8 cellular contexts compared by ENCODE assay signal in the genomic region with DNA sequence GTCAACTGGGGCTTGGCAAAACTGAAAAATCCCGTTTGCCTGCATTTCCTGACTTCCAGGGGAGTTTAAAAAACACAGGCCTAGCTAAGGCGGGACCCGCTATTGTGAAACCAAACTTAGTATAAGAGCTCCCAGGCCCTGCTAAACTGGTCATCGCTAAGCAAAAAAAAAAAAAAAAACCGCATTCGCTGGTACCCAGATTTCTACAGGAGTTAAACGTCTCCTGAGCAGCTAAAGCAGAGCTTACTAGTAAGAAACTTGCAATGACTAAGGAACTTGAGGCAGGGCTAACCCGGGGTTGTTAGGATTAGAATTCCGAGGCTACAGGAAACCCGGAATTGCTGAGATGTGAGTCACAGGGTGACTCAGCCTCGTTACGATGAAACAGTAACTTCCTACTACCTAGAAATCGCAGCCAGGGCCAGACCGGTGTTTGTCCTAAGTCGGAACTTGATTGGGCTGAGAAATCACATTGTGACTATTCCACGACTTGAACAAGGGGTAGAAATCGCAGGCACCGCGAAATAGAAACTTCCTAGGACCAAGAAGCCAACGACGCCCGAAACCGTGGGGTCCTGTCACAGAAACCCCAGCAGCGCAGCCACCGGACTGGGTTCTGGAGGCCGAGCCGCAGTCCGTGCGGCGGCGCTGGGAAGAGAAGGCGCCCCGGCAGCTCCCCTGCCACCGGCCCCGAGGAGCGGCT.
DNase-seq lines count a peak whose midpoint lies in the region; ATAC-seq and TF ChIP-seq lines count a peak whose summit lies in the region.

No MANE protein-coding gene starts in this region.

- peak overlapping the region; percentile 91 to 98 (median 95) for H3K4me3 Mint-ChIP-seq in CD8-positive, alpha-beta memory T cell
- peak overlapping the region; percentile 49 for H3K4me3 Mint-ChIP-seq in glutamatergic neuron (ENCODE audit: unreplicated experiment)

- peaks cover 29 to 50% (median 39%) of the 10 kb centered on the region in 3 donors for H3K4me1 Mint-ChIP-seq in CD8-positive, alpha-beta memory T cell
- H3K4me1 Mint-ChIP-seq in glutamatergic neuron (ENCODE audit: low read depth, unreplicated experiment): no peaks in the 10 kb centered on the region

- no peaks in the 10 kb centered on the region for H3K9me3 ChIP-seq in CD8-positive, alpha-beta memory T cell (ENCODE audit: low read length)
- H3K9me3 ChIP-seq in sigmoid colon: no peaks in the 10 kb centered on the region

- no peaks in the 10 kb centered on the region for H3K36me3 ChIP-seq in CD8-positive, alpha-beta memory T cell (ENCODE audit: insufficient read depth, low read length)
- H3K36me3 ChIP-seq in sigmoid colon: no peaks in the 10 kb centered on the region

- WGBS in sigmoid colon, 2 donors: 1% methylated on average over 36 of the region's 36 CpGs

- H3K4me3 ChIP-seq in CD8-positive, alpha-beta memory T cell (ENCODE audit: low read length): peak overlapping the region; percentile 97
- H3K4me3 ChIP-seq in sigmoid colon: peak overlapping the region; percentile 25 to 48 (median 40)

- DNase-seq in CD8-positive, alpha-beta memory T cell: peak; percentile 43 to 81 (median 61)
- DNase-seq in HK-2 (ENCODE audit: unreplicated experiment) (peak; percentile 83), SIG-M5 treated with dmso at 0.1 percent for 504 hours (lab: John Stamatoyannopoulos, UW; ENCODE audit: unreplicated experiment) (peak; percentile 97), glutamatergic neuron (no peak), sigmoid colon (peak; percentile 85), NCI-H446 treated with DMSO at 0.1 percent for 48 hours (lab: John Stamatoyannopoulos, UW) (no peak)
- peak in 3 of 4 experiments; percentile 5 to 51 (median 33) for DNase-seq in activated naive CD4-positive, alpha-beta T cell (lab: John Stamatoyannopoulos, UW)

- intact Hi-C loops in sigmoid colon (cut with DNase I): loop anchor here (2.0 to 5.0 kb wide), 2 partner anchors 40 to 92 kb away; partner anchors contain the start of gene ANXA2R

- TF ChIP-seq EP300 in sigmoid colon (IDR thresholded peaks at IDR 0.05): no peak

- peaks cover 7 to 27% (median 9%) of the 10 kb centered on the region in 5 donors for H3K9me3 Mint-ChIP-seq in CD8-positive, alpha-beta memory T cell
- H3K9me3 Mint-ChIP-seq in glutamatergic neuron (ENCODE audit: unreplicated experiment): peaks cover 6% of the 10 kb centered on the region

- POLR2A ChIA-PET in CD8-positive, alpha-beta memory T cell (lab: Charles Lee): interaction anchor here (0.6 to 7.7 kb wide), 17 partner anchors 27 to 1047 kb away, joined by 3 to 274 read pairs (median 10); partner anchors contain the start of genes ANXA2R, RIMOC1, TMEM267 and ZNF131

- H3K27ac ChIP-seq in CD8-positive, alpha-beta memory T cell (ENCODE audit: low read depth, low read length): peak overlapping the region; percentile 98
- H3K27ac ChIP-seq in sigmoid colon: peak overlapping the region; percentile 63 to 84 (median 68)

- CTCF ChIA-PET in CD8-positive, alpha-beta memory T cell (lab: Charles Lee): interaction anchor here (0.8 to 9.1 kb wide), 19 partner anchors 11 to 171 kb away, joined by 3 to 113 read pairs (median 9); partner anchors contain the start of gene ANXA2R

- peaks cover 27% of the 10 kb centered on the region for H3K4me1 ChIP-seq in CD8-positive, alpha-beta memory T cell (ENCODE audit: insufficient read depth, low read length)
- peaks cover 0 to 35% (median 32%) of the 10 kb centered on the region in 4 donors for H3K4me1 ChIP-seq in sigmoid colon

- H3K36me3 Mint-ChIP-seq in CD8-positive, alpha-beta memory T cell: peaks cover 4 to 24% (median 10%) of the 10 kb centered on the region in 3 donors
- peaks cover 6% of the 10 kb centered on the region for H3K36me3 Mint-ChIP-seq in glutamatergic neuron (ENCODE audit: unreplicated experiment)

- TF ChIP-seq POLR2A in sigmoid colon (IDR thresholded peaks at IDR 0.05): no peak

- TF ChIP-seq CTCF in glutamatergic neuron (IDR thresholded peaks at IDR 0.05; ENCODE audit: partially characterized antibody, unreplicated experiment) (no peak), sigmoid colon (IDR thresholded peaks at IDR 0.05) (no peak)

- H3K27me3 ChIP-seq in CD8-positive, alpha-beta memory T cell (ENCODE audit: insufficient read depth, low read length, poor library complexity, severe bottlenecking): no peaks in the 10 kb centered on the region
- peaks cover 52 to 100% (median 93%) of the 10 kb centered on the region in 3 donors for H3K27me3 ChIP-seq in sigmoid colon

- peak; percentile 35 for ATAC-seq in GM19455 (IDR thresholded peaks at IDR 0.05; ENCODE audit: unreplicated experiment)

- peak overlapping the region; percentile 99 to 100 (median 100) for H3K27ac Mint-ChIP-seq in CD8-positive, alpha-beta memory T cell
- no peak overlapping the region for H3K27ac Mint-ChIP-seq in glutamatergic neuron (ENCODE audit: unreplicated experiment)

- H3K27me3 Mint-ChIP-seq in CD8-positive, alpha-beta memory T cell: peaks cover 0 to 16% of the 10 kb centered on the region in 2 donors
- H3K27me3 Mint-ChIP-seq in glutamatergic neuron (ENCODE audit: unreplicated experiment): peaks cover 1% of the 10 kb centered on the region

Comparison
In these comparisons a context has a peak if more than half of its experiments do, and no peak if none do; other contexts are left out.
1. DNase-seq: peak in CD8-positive, alpha-beta memory T cell (5 of 5), HK-2 (single experiment), SIG-M5 treated with dmso at 0.1 percent for 504 hours (single experiment), activated naive CD4-positive, alpha-beta T cell (3 of 4) and sigmoid colon (single experiment); none in glutamatergic neuron (single experiment) and NCI-H446 treated with DMSO at 0.1 percent for 48 hours (single experiment).